ENCODE assay signal across 8 cellular contexts in the genomic region with DNA sequence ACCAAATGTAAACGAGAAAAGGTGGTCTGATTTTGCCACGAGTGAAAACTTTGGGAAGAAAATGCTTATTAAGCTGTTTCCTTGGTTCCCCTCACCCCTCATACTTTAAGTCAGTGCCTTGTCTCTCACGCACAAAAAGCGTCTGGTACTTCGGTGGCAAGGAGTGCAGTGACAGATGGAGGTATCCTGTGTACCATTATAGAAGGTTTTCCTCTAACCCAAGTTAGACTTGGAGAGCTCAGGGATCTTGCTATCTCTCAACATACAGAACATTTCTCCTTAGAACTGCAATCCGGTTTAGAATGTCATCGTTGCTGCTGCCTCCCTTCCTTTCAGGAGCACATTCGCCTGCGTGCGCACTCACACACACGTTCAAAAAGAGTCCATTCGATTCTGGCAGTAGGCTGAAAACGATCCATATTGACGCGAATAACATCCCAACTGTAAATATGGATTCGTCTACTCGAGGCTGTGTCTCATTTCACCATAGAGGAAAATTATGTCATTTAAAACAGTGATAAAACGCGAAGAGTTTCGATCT. TPM values are rescaled to one million over a fixed set of nuclear protein-coding genes. Genes with fewer than 3 reads are reported as not detected.
DNase-seq lines count a peak whose midpoint lies in the region; ATAC-seq and TF ChIP-seq lines count a peak whose summit lies in the region.

No MANE protein-coding gene starts in this region.

- H3K9me3 ChIP-seq in mammary epithelial cell (replicated peaks; ENCODE audit: insufficient read depth, low read length) = no peaks in the 10 kb centered on the region

- in situ Hi-C loops in mammary epithelial cell (cut with MboI; ENCODE audit: low sequenced_read_pairs in 2 of 2) = loop anchor here (5.0 to 25.0 kb wide), 4 partner anchors 159 to 744 kb away; no protein-coding TSS in a partner anchor

- no peak for TF ChIP-seq CTCF in mammary epithelial cell (conservative IDR thresholded peaks at IDR 0.05 in 1 of 2, IDR thresholded peaks at IDR 0.05 in 1 of 2; ENCODE audit: extremely low read depth in 1 of 2, insufficient read depth in 1 of 2, low read depth in 1 of 2, low read length in 2 of 2)
- no peak for TF ChIP-seq CTCF in kidney epithelial cell (IDR thresholded peaks at IDR 0.05; ENCODE audit: insufficient read depth, low read length, poor library complexity, severe bottlenecking)

- H3K27me3 ChIP-seq in mammary epithelial cell (ENCODE audit: insufficient read depth, low read length) (no peaks in the 10 kb centered on the region), kidney epithelial cell (ENCODE audit: control insufficient read depth, insufficient read depth, low read length) (no peaks in the 10 kb centered on the region)

- no peaks in the 10 kb centered on the region for H4K20me1 ChIP-seq in mammary epithelial cell (ENCODE audit: insufficient read depth, low read length)

- intact Hi-C loops in Right ventricle myocardium inferior (cut with DNase I) (loop anchor here (5.0 to 10.0 kb wide), 8 partner anchors 51 to 981 kb away; no protein-coding TSS in a partner anchor), cardiac septum (cut with DNase I) (loop anchor here (2.0 to 10.0 kb wide), 6 partner anchors 46 to 1074 kb away; no protein-coding TSS in a partner anchor), mammary epithelial cell (cut with micrococcal nuclease) (no loop called here)

- no peaks in the 10 kb centered on the region for H3K36me3 ChIP-seq in mammary epithelial cell (ENCODE audit: insufficient read depth, low read length)
- H3K36me3 ChIP-seq in kidney epithelial cell (ENCODE audit: control insufficient read depth, insufficient read depth, low read length) = no peaks in the 10 kb centered on the region

- peak overlapping the region; percentile 100 for H3K9ac ChIP-seq in mammary epithelial cell (ENCODE audit: insufficient read depth, low read length)

- dilution Hi-C loops in mammary epithelial cell (cut with HindIII; ENCODE audit: low sequenced_read_pairs) = no loop called here

- CTCF ChIA-PET in mammary epithelial cell (lab: Charles Lee; ENCODE audit: low non-redundant PET) = no interaction called here

- ATAC-seq in Right ventricle myocardium inferior (no peak), GM19395 (IDR thresholded peaks at IDR 0.05; ENCODE audit: unreplicated experiment) (no peak), HG03521 (IDR thresholded peaks at IDR 0.05; ENCODE audit: unreplicated experiment) (no peak)

- H3K4me1 ChIP-seq in mammary epithelial cell (ENCODE audit: insufficient read depth, low read length) = peaks cover 16% of the 10 kb centered on the region

- no TSS peak for BruUV-seq in mammary epithelial cell (replicated peaks; lab: Mats Ljungman, UMichigan)

- H3K4me3 ChIP-seq in mammary epithelial cell (replicated peaks in 1 of 3; ENCODE audit: insufficient read depth in 1 of 3, low read depth in 2 of 3, low read length in 3 of 3) (peak overlapping the region; percentile 98 to 99 (median 99)), kidney epithelial cell (ENCODE audit: low read depth, low read length) (peak overlapping the region; percentile 100)

- H3K4me2 ChIP-seq in mammary epithelial cell (ENCODE audit: insufficient read depth, low read depth, low read length) = peak overlapping the region; percentile 91

- H2AFZ ChIP-seq in mammary epithelial cell (ENCODE audit: low read depth, low read length) = peak overlapping the region; percentile 88

- peak; percentile 72 for DNase-seq in Right ventricle myocardium inferior (ENCODE audit: missing footprints)
- DNase-seq in cardiac septum (ENCODE audit: low spot score) = no peak
- peak; percentile 76 to 85 for DNase-seq in NCI-H524 (lab: John Stamatoyannopoulos, UW)
- DNase-seq in mammary epithelial cell = peak; percentile 60
- DNase-seq in kidney epithelial cell (ENCODE audit: low read depth) = no peak

- H3K27ac ChIP-seq in mammary epithelial cell (ENCODE audit: insufficient read depth, low read depth, low read length) = peak overlapping the region; percentile 99
- H3K27ac ChIP-seq in temporal lobe (ENCODE audit: low read depth, low read length) = peak overlapping the region; percentile 89

- H3K79me2 ChIP-seq in mammary epithelial cell (ENCODE audit: insufficient read depth, low read length) = peaks cover 38% of the 10 kb centered on the region

- 5% methylated on average over 20 of the region's 20 CpGs for WGBS in mammary epithelial cell (ENCODE audit: low coverage, missing lambda C conversion rate)

RNA-seq across cellular contexts. Expression of gene MARCKS, which starts 1.1 kb away (rescaled TPM):
- total RNA-seq in Right ventricle myocardium inferior = 28.4 TPM
- 19.3 TPM for total RNA-seq in cardiac septum
- 100 to 1,000 TPM in 1 of 2 donors, 10 to 100 TPM in 1; 65.4 to 171 TPM for total RNA-seq in mammary epithelial cell
- polyA plus RNA-seq in mammary epithelial cell = 16.0 TPM
- polyA minus RNA-seq in mammary epithelial cell = 17.5 TPM
- 112 and 116 TPM in 2 replicates for total RNA-seq in kidney epithelial cell
- total RNA-seq in temporal lobe = 269 TPM

Comparison
In these comparisons a context has a peak if more than half of its experiments do, and no peak if none do; other contexts are left out.
1. DNase-seq: peak in Right ventricle myocardium inferior (single experiment), NCI-H524 (2 of 2) and mammary epithelial cell (single experiment); none in cardiac septum (single experiment) and kidney epithelial cell (single experiment).